In genomic region chr1:228513244-228513900, GRCh38 we compare ENCODE assay signal across 26 cellular contexts. TPM values are rescaled to one million over a fixed set of nuclear protein-coding genes. Genes with fewer than 3 reads are reported as not detected.
DNase-seq lines count a peak whose midpoint lies in the region; ATAC-seq and TF ChIP-seq lines count a peak whose summit lies in the region.
"Had no signal": no experiment of that assay in that cellular context is flagged by ENCODE, and none has a peak within 500 bp of the region (broad histone marks: within the 10 kb centered on the region; RNA-seq: fewer than 3 reads in every experiment).

No MANE protein-coding gene starts in this region.

- peaks cover 76% of the 10 kb centered on the region for H3K27me3 Mint-ChIP-seq in progenitor cell of endocrine pancreas

- H4K20me1 ChIP-seq in Loucy (ENCODE audit: insufficient read depth, low read length, poor library complexity, severe bottlenecking) = no peaks in the 10 kb centered on the region

- H3K36me3 Mint-ChIP-seq in progenitor cell of endocrine pancreas (ENCODE audit: insufficient read depth) = no peaks in the 10 kb centered on the region

- H3K79me2 ChIP-seq in Loucy (ENCODE audit: insufficient read depth, low read length) = no peaks in the 10 kb centered on the region; the same call in 1 of the 2 replicates

- H2AFZ ChIP-seq in Loucy (ENCODE audit: low read length) = no peak overlapping the region

- H3K27me3 ChIP-seq in Loucy (ENCODE audit: insufficient read depth, low read length, poor library complexity, severe bottlenecking) (no peaks in the 10 kb centered on the region), gastrocnemius medialis (peaks cover 0 to 7% (median 0%) of the 10 kb centered on the region in 3 donors)
- H3K27me3 ChIP-seq: right lobe of liver, thyroid gland had no signal

- H3K4me1 Mint-ChIP-seq in progenitor cell of endocrine pancreas (ENCODE audit: low read depth) = no peaks in the 10 kb centered on the region

- H3K4me2 ChIP-seq in Loucy (ENCODE audit: low read depth, low read length, poor library complexity, severe bottlenecking) = peak overlapping the region; percentile 28

- peak; percentile 54 for DNase-seq in CMK (ENCODE audit: low read depth)
- DNase-seq in erythroblast (lab: John Stamatoyannopoulos, UW) = peak; percentile 98 to 99
- DNase-seq in gastrocnemius medialis = peak; percentile 10 to 45
- no peak for DNase-seq in DMS53 (lab: John Stamatoyannopoulos, UW)
- DNase-seq in progenitor cell of endocrine pancreas (ENCODE audit: low spot score, unreplicated experiment) = no peak
- DNase-seq: activated CD4-positive, alpha-beta T cell treated with anti-CD3 and anti-CD28 coated beads for 36 hours; activated naive CD4-positive, alpha-beta T cell; activated naive CD8-positive, alpha-beta T cell treated with anti-CD3 and anti-CD28 coated beads, Interleukin-2, amount 50 U/mL, for 24 hours; activated T-cell treated with anti-CD3 and anti-CD28 coated beads, Interleukin-2, amount 50 U/mL, for 48 hours; central memory CD4-positive, alpha-beta T cell; DMS79; GDM1; glutamatergic neuron; islet precursor cell; Karpas-422; left ventricle myocardium superior; NCI-H1417 treated with DMSO at 0.1 percent for 48 hours; NCI-H2081; NCI-H526 treated with DMSO at 0.1 percent for 48 hours; SHP77; stimulated activated CD4-positive, alpha-beta T cell treated with anti-CD3 and anti-CD28 coated beads, Interleukin-4, amount 100 ng/mL, for 1 hour; thyroid gland had no signal

- peak; percentile 76 to 87 for ATAC-seq in gastrocnemius medialis
- ATAC-seq in GM19395 (IDR thresholded peaks at IDR 0.05; ENCODE audit: unreplicated experiment) = no peak
- ATAC-seq: activated CD4-positive, alpha-beta T cell treated with anti-CD3 and anti-CD28 coated beads for 36 hours; activated naive CD8-positive, alpha-beta T cell treated with anti-CD3 and anti-CD28 coated beads, Interleukin-2, amount 50 U/mL, for 24 hours; Panc1 had no signal

- TF ChIP-seq POLR2A in erythroblast (IDR thresholded peaks at IDR 0.05; ENCODE audit: low read length) (peak; percentile 75), gastrocnemius medialis (IDR thresholded peaks at IDR 0.05) (no peak)

- intact Hi-C loops in gastrocnemius medialis (cut with DNase I; ENCODE audit: low total_unique reads) = no loop called here

- peak overlapping the region; percentile 42 for H3K9ac ChIP-seq in Loucy (ENCODE audit: low read depth, low read length, poor library complexity, severe bottlenecking)

- no peak for TF ChIP-seq CTCF in Loucy (conservative IDR thresholded peaks at IDR 0.05; ENCODE audit: low read length)
- TF ChIP-seq CTCF in gastrocnemius medialis (IDR thresholded peaks at IDR 0.05 in 4 of 5, conservative IDR thresholded peaks at IDR 0.05 in 1 of 5) = no peak
- no peak for TF ChIP-seq CTCF in progenitor cell of endocrine pancreas (IDR thresholded peaks at IDR 0.05; ENCODE audit: unreplicated experiment)

- no peak overlapping the region for H3K4me3 Mint-ChIP-seq in progenitor cell of endocrine pancreas (ENCODE audit: low read depth)
- H3K4me3 Mint-ChIP-seq: activated CD4-positive, alpha-beta T cell treated with anti-CD3 and anti-CD28 coated beads for 36 hours; activated naive CD8-positive, alpha-beta T cell treated with anti-CD3 and anti-CD28 coated beads, Interleukin-2, amount 50 U/mL, for 24 hours had no signal

- no peak overlapping the region for H3K27ac ChIP-seq in gastrocnemius medialis
- H3K27ac ChIP-seq: right lobe of liver, thyroid gland had no signal

- H3K4me3 ChIP-seq in Loucy (ENCODE audit: low read length, poor library complexity, severe bottlenecking) = no peak overlapping the region
- no peak overlapping the region for H3K4me3 ChIP-seq in gastrocnemius medialis
- H3K4me3 ChIP-seq: right lobe of liver, thyroid gland had no signal

- H3K9me2 ChIP-seq in Loucy (replicated peaks; ENCODE audit: low read depth, low read length) = no peaks in the 10 kb centered on the region

- H3K27ac Mint-ChIP-seq in progenitor cell of endocrine pancreas = no peak overlapping the region
- H3K27ac Mint-ChIP-seq: activated CD4-positive, alpha-beta T cell treated with anti-CD3 and anti-CD28 coated beads for 36 hours; activated naive CD8-positive, alpha-beta T cell treated with anti-CD3 and anti-CD28 coated beads, Interleukin-2, amount 50 U/mL, for 24 hours had no signal

- in situ Hi-C loops in gastrocnemius medialis (cut with MboI; ENCODE audit: low sequenced_read_pairs in 4 of 4) = no loop called here

- no peaks in the 10 kb centered on the region for H3K9me3 ChIP-seq in Loucy (ENCODE audit: insufficient read depth, low read depth, low read length)
- H3K9me3 ChIP-seq in gastrocnemius medialis = no peaks in the 10 kb centered on the region
- H3K9me3 ChIP-seq: right lobe of liver, thyroid gland had no signal

- no peaks in the 10 kb centered on the region for H3K9me3 Mint-ChIP-seq in progenitor cell of endocrine pancreas (ENCODE audit: low read depth)
- H3K9me3 Mint-ChIP-seq: activated naive CD8-positive, alpha-beta T cell treated with anti-CD3 and anti-CD28 coated beads, Interleukin-2, amount 50 U/mL, for 24 hours had no signal

- H3K36me3 ChIP-seq in Loucy (ENCODE audit: insufficient read depth, low read length) (no peaks in the 10 kb centered on the region), gastrocnemius medialis (no peaks in the 10 kb centered on the region)
- H3K36me3 ChIP-seq: right lobe of liver, thyroid gland had no signal

- H3K4me1 ChIP-seq in Loucy (ENCODE audit: insufficient read depth, low read length, poor library complexity, severe bottlenecking) (peaks cover 41% of the 10 kb centered on the region), gastrocnemius medialis (no peaks in the 10 kb centered on the region)
- H3K4me1 ChIP-seq: right lobe of liver, thyroid gland had no signal

- H3F3A ChIP-seq in Loucy (ENCODE audit: low read depth) = no peaks in the 10 kb centered on the region

RNA-seq across cellular contexts. Expression of gene RNF187, which starts 26.2 kb away (rescaled TPM):
- total RNA-seq in gastrocnemius medialis (10 to 100 TPM; 33.5 to 99.8 (median 62.5) TPM), progenitor cell of endocrine pancreas (94.8 and 98.6 TPM in 2 replicates)

Comparison
In these comparisons a context has a peak if more than half of its experiments do, and no peak if none do; other contexts are left out.
1. DNase-seq: peak in CMK (single experiment), erythroblast (2 of 2) and gastrocnemius medialis (2 of 2); none in DMS53 (single experiment) and progenitor cell of endocrine pancreas (single experiment).